In the genomic region with DNA sequence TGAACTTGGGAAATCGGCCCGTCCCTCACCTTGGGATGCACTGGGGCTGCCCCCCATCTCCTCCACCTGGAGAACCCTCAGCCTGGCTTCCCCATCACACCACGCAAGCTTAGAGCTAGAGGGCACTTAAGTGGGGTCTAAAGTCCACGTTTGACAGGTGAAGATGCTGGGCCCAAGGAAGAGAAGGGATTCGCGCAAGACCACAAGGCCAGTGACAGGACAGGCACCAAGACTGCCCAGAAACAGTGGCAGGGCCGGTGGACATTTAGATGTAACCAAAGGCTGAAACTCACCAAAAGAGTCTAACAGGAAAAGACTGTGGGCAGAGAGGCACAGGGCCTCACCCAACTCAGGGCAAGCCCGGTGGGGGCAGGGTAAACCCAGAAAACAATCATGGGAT, we compare ENCODE assay signal across 17 cellular contexts.
"Had no signal": no experiment of that assay in that cellular context is flagged by ENCODE, and none has a peak within 500 bp of the region (broad histone marks: within the 10 kb centered on the region; RNA-seq: fewer than 3 reads in every experiment).

No MANE protein-coding gene starts in this region.

- H3K36me3 ChIP-seq: esophagus squamous epithelium had no signal

- H3K9me3 Mint-ChIP-seq: activated B cell treated with CpG ODN at 0.5 μM for 24 hours; naive thymus-derived CD8-positive, alpha-beta T cell had no signal

- DNase-seq: activated B cell treated with CpG ODN at 0.5 μM for 24 hours; activated CD4-positive, alpha-beta T cell treated with anti-CD3 and anti-CD28 coated beads for 48 hours; activated CD8-positive, alpha-beta memory T cell treated with anti-CD3 and anti-CD28 coated beads, Interleukin-2, amount 50 U/mL, for 4 hours; cerebellar nuclear complex; cortex of kidney; effector CD4-positive, alpha-beta T cell; esophagus squamous epithelium; left cardiac atrium; mesenchymal stem cell; naive thymus-derived CD8-positive, alpha-beta T cell; retina; stimulated activated CD8-positive, alpha-beta memory T cell treated with anti-CD3 and anti-CD28 coated beads, Interleukin-4, amount 100 ng/mL, for 48 hours; stimulated activated naive CD8-positive, alpha-beta T cell treated with anti-CD3 and anti-CD28 coated beads, Interleukin-15, Interleukin-2, amounts not matched to agents 100 U/mL and 50 U/mL, for 24 hours; substantia nigra; SW 1271 had no signal

- H3K36me3 Mint-ChIP-seq: naive thymus-derived CD8-positive, alpha-beta T cell had no signal

- H3K9me3 ChIP-seq: esophagus squamous epithelium, tibial nerve had no signal

- H3K27ac Mint-ChIP-seq: activated B cell treated with CpG ODN at 0.5 μM for 24 hours had no signal

- H3K4me3 ChIP-seq: esophagus squamous epithelium, tibial nerve had no signal

- ATAC-seq: left cardiac atrium; naive thymus-derived CD8-positive, alpha-beta T cell; stimulated activated naive CD8-positive, alpha-beta T cell treated with anti-CD3 and anti-CD28 coated beads, Interleukin-15, Interleukin-2, amounts not matched to agents 100 U/mL and 50 U/mL, for 24 hours had no signal

- H3K27me3 ChIP-seq: esophagus squamous epithelium, tibial nerve had no signal

- H3K4me3 Mint-ChIP-seq: activated B cell treated with CpG ODN at 0.5 μM for 24 hours; activated naive CD8-positive, alpha-beta T cell; naive thymus-derived CD8-positive, alpha-beta T cell had no signal

- H3K27me3 Mint-ChIP-seq: activated B cell treated with CpG ODN at 0.5 μM for 24 hours; activated naive CD8-positive, alpha-beta T cell; naive thymus-derived CD8-positive, alpha-beta T cell had no signal

- H3K27ac ChIP-seq: esophagus squamous epithelium, tibial nerve had no signal
